In the genomic region with DNA sequence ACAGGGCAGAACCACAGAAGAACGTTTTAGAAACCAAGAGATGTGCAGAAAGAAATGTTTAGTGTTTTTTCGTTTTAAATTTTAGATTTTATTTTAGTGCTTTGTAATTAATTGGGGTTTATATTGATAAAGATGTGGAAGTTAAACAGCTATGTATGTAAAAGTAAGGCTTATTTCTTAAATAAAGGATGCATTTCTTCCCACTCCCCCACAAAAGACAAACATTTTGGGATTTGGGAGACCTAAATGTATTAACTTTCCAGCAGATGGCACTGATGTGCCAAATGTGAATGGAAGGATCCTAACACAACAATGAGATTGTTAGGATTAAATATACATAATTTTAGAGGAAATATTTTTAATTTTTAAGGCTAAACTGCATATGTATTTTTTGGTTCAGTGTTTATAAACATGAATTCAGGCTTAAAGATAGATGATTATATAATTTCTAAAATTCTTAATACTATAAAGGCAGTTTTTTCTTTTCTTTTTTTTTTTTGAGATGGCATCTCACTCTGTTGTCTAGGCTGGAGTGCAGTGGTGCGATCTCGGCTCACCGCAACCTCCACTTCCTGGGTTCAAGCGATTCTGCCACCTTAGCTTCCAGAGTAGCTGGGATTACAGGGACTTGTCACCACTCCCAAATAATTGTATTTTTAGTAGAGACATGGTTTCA, we compare ENCODE assay signal across 8 cellular contexts. TPM values are rescaled to one million over a fixed set of nuclear protein-coding genes. Genes with fewer than 3 reads are reported as not detected.
A peak's percentile ranks its signal among the peaks of the same experiment; 100 is the strongest.
DNase-seq lines count a peak whose midpoint lies in the region; ATAC-seq and TF ChIP-seq lines count a peak whose summit lies in the region.

No MANE protein-coding gene starts in this region.

- no peak overlapping the region for H3K27ac Mint-ChIP-seq in stimulated activated memory B cell treated with anti-CD40 and anti-IgM and Interleukin-4, amounts not matched to agents 10 μg/mL and 1 μg/mL and 100 μg/mL, for 72 hours

- no peak overlapping the region for H3K4me3 Mint-ChIP-seq in stimulated activated memory B cell treated with anti-CD40 and anti-IgM and Interleukin-4, amounts not matched to agents 10 μg/mL and 1 μg/mL and 100 μg/mL, for 72 hours

- H3K27ac ChIP-seq in hepatocyte: no peak overlapping the region

- peak; percentile 77 for TF ChIP-seq CTCF in hepatocyte (IDR thresholded peaks at IDR 0.05; ENCODE audit: poor library complexity)

- no peaks in the 10 kb centered on the region for H3K9me2 ChIP-seq in hepatocyte (replicated peaks; ENCODE audit: insufficient read depth)

- no peaks in the 10 kb centered on the region for H3K27me3 Mint-ChIP-seq in stimulated activated memory B cell treated with anti-CD40 and anti-IgM and Interleukin-4, amounts not matched to agents 10 μg/mL and 1 μg/mL and 100 μg/mL, for 72 hours

- H3K4me3 ChIP-seq in HAP-1 (no peak overlapping the region), hepatocyte (no peak overlapping the region)

- no peaks in the 10 kb centered on the region for H3K27me3 ChIP-seq in HAP-1 (ENCODE audit: low read depth)
- no peaks in the 10 kb centered on the region for H3K27me3 ChIP-seq in hepatocyte

- peaks cover 30% of the 10 kb centered on the region for H3K36me3 Mint-ChIP-seq in stimulated activated memory B cell treated with anti-CD40 and anti-IgM and Interleukin-4, amounts not matched to agents 10 μg/mL and 1 μg/mL and 100 μg/mL, for 72 hours

- H3K9me3 ChIP-seq in HAP-1: no peaks in the 10 kb centered on the region
- no peaks in the 10 kb centered on the region for H3K9me3 ChIP-seq in hepatocyte (ENCODE audit: low read depth)

- H3K4me1 Mint-ChIP-seq in stimulated activated memory B cell treated with anti-CD40 and anti-IgM and Interleukin-4, amounts not matched to agents 10 μg/mL and 1 μg/mL and 100 μg/mL, for 72 hours: no peaks in the 10 kb centered on the region

- H3K4me2 ChIP-seq in hepatocyte: no peak overlapping the region

- H3K36me3 ChIP-seq in HAP-1 (replicated peaks): peaks cover 18% of the 10 kb centered on the region
- H3K36me3 ChIP-seq in hepatocyte (replicated peaks; ENCODE audit: insufficient read depth, low read depth): no peaks in the 10 kb centered on the region

- peaks cover under 1% of the 10 kb centered on the region for H3K79me2 ChIP-seq in hepatocyte

- 82% methylated on average over 6 of the region's 6 CpGs for WGBS in hepatocyte (ENCODE audit: low lambda C conversion rate, missing lambda C conversion rate)

- no peak for ATAC-seq in HG02571 (IDR thresholded peaks at IDR 0.05; ENCODE audit: unreplicated experiment)
- no peak for ATAC-seq in stimulated activated memory B cell treated with anti-CD40 and anti-IgM and Interleukin-4, amounts not matched to agents 10 μg/mL and 1 μg/mL and 100 μg/mL, for 72 hours
- no peak for ATAC-seq in HG02885 (IDR thresholded peaks at IDR 0.05; ENCODE audit: poor library complexity, unreplicated experiment)

- H4K20me1 ChIP-seq in hepatocyte (ENCODE audit: insufficient read depth, poor library complexity, severe bottlenecking): no peaks in the 10 kb centered on the region

- DNase-seq in AG08396 (ENCODE audit: low spot score): peak; percentile 38
- DNase-seq in HAP-1 (ENCODE audit: low spot score in 2 of 2): peak; percentile 20 to 29
- peak; percentile 73 for DNase-seq in SK-MEL-5 (ENCODE audit: low read depth, low spot score)
- DNase-seq in hepatocyte (ENCODE audit: low spot score): peak; percentile 55
- no peak for DNase-seq in stimulated activated CD4-positive, alpha-beta T cell treated with anti-CD3 and anti-CD28 coated beads, Interleukin-15, amount 100 ng/mL, for 24 hours

- no peak overlapping the region for H2AFZ ChIP-seq in hepatocyte

- H3K4me1 ChIP-seq in HAP-1 (no peaks in the 10 kb centered on the region), hepatocyte (ENCODE audit: insufficient read depth) (peaks cover 11% of the 10 kb centered on the region)

- in situ Hi-C loops in HAP-1 (cut with MboI; ENCODE audit: low sequenced_read_pairs): loop anchor here (10.0 to 25.0 kb wide), 2 partner anchors 425 to 658 kb away; no protein-coding TSS in a partner anchor
- in situ Hi-C loops in SK-MEL-5 (cut with HindIII; ENCODE audit: low pct_unique_long_range_greater_than_20kb, low sequenced_read_pairs): no loop called here

- H3K9me3 Mint-ChIP-seq in stimulated activated memory B cell treated with anti-CD40 and anti-IgM and Interleukin-4, amounts not matched to agents 10 μg/mL and 1 μg/mL and 100 μg/mL, for 72 hours: no peaks in the 10 kb centered on the region

RNA-seq across cellular contexts. Expression of a gene that starts 12.0 kb away (rescaled TPM):
- total RNA-seq in SK-MEL-5 (2014; rRNA removed; shearing (Covaris generic)): 143 and 149 TPM in 2 replicates
- polyA plus RNA-seq in SK-MEL-5 (2015; cell fraction: cytosol; rRNA removed): 61.8 and 100 TPM in 2 replicates
- 7.3 and 9.5 TPM in 2 replicates for polyA plus RNA-seq in SK-MEL-5 (2015; cell fraction: nucleus; rRNA removed)
- total RNA-seq in hepatocyte: 102 and 121 TPM in 2 replicates
- polyA plus RNA-seq in hepatocyte: 40.0 and 45.2 TPM in 2 replicates

RNA-seq across cellular contexts. Expression of a gene that starts 46.1 kb away (rescaled TPM):
- not detected in 2 replicates for total RNA-seq in SK-MEL-5 (2014; rRNA removed; shearing (Covaris generic))
- polyA plus RNA-seq in SK-MEL-5 (2015; cell fraction: cytosol; rRNA removed): not detected in 2 replicates
- polyA plus RNA-seq in SK-MEL-5 (2015; cell fraction: nucleus; rRNA removed): not detected in 2 replicates
- total RNA-seq in hepatocyte: 1.5 and 1.9 TPM in 2 replicates
- polyA plus RNA-seq in hepatocyte: not detected in 2 replicates
